1 cellular context compared by ENCODE assay signal in the genomic region with DNA sequence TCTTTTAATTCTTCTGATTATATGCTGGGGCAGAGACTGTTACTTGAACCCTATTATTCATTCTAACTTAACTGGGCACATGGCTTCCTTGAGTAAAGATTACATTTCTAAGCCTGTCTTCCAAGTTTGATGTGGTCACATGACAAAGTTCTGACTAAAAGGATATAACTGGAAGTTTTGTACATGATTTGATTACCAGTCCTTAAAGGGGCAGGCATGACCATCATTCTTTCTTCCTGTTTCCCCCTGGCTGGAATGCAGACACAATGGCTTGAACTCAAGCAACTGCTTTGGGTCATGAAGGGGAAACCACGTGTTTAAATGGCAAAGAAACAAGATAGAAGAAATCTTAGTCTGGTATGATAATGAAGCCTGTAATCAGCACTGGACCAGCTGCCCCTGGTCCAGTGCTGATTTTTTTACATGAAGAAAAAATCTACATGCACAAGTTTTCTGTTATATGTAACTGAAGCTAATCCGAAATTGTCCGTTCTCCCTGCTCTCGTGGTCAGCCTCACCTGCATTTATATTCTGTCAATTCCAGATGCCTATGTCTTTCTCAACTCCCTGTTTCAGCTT.
TF ChIP-seq lines count a peak whose summit lies in the region.

No MANE protein-coding gene starts in this region.

TF ChIP-seq in SK-N-SH treated with all-trans-retinoic acid at 6 μM for 48 hours, 23 proteins besides CTCF, POLR2A, EP300 and RAD21 (continued from another document):
- TF ChIP-seq ZFP3 (CRISPR knock-in tag; IDR thresholded peaks at IDR 0.05) (no peak), ZC3H10 (CRISPR knock-in tag; IDR thresholded peaks at IDR 0.05) (no peak)
- TF ChIP-seq, protein P1, sequence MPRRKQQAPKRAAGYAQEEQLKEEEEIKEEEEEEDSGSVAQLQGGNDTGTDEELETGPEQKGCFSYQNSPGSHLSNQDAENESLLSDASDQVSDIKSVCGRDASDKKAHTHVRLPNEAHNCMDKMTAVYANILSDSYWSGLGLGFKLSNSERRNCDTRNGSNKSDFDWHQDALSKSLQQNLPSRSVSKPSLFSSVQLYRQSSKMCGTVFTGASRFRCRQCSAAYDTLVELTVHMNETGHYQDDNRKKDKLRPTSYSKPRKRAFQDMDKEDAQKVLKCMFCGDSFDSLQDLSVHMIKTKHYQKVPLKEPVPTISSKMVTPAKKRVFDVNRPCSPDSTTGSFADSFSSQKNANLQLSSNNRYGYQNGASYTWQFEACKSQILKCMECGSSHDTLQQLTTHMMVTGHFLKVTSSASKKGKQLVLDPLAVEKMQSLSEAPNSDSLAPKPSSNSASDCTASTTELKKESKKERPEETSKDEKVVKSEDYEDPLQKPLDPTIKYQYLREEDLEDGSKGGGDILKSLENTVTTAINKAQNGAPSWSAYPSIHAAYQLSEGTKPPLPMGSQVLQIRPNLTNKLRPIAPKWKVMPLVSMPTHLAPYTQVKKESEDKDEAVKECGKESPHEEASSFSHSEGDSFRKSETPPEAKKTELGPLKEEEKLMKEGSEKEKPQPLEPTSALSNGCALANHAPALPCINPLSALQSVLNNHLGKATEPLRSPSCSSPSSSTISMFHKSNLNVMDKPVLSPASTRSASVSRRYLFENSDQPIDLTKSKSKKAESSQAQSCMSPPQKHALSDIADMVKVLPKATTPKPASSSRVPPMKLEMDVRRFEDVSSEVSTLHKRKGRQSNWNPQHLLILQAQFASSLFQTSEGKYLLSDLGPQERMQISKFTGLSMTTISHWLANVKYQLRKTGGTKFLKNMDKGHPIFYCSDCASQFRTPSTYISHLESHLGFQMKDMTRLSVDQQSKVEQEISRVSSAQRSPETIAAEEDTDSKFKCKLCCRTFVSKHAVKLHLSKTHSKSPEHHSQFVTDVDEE (CRISPR knock-in tag; IDR thresholded peaks at IDR 0.05): no peak
